10 cellular contexts compared by ENCODE assay signal in genomic region chr18:49612515-49613033, GRCh38. TPM values are rescaled to one million over a fixed set of nuclear protein-coding genes. Genes with fewer than 3 reads are reported as not detected.
DNase-seq lines count a peak whose midpoint lies in the region; ATAC-seq and TF ChIP-seq lines count a peak whose summit lies in the region.
"Had no signal": no experiment of that assay in that cellular context is flagged by ENCODE, and none has a peak within 500 bp of the region (broad histone marks: within the 10 kb centered on the region; RNA-seq: fewer than 3 reads in every experiment).

No MANE protein-coding gene starts in this region.

- H3K4me1 ChIP-seq in NT2/D1 (ENCODE audit: insufficient read depth, insufficient read length) = peaks cover 13% of the 10 kb centered on the region

- no peaks in the 10 kb centered on the region for H3K36me3 ChIP-seq in NT2/D1 (ENCODE audit: insufficient read depth, insufficient read length, low read length)

- ATAC-seq in GM19328 (IDR thresholded peaks at IDR 0.05; ENCODE audit: unreplicated experiment) (peak; percentile 78), HG02938 (IDR thresholded peaks at IDR 0.05; ENCODE audit: unreplicated experiment) (peak; percentile 94), omental fat pad (ENCODE audit: low FRiP score) (no peak)
- ATAC-seq: A549 had no signal

- in situ Hi-C loops in Caki2 (cut with HindIII; ENCODE audit: low pct_unique_long_range_greater_than_20kb, low sequenced_read_pairs) = no loop called here

- no peaks in the 10 kb centered on the region for H3K9me3 ChIP-seq in NT2/D1 (ENCODE audit: insufficient read depth, low read length)
- H3K9me3 ChIP-seq: A549 had no signal

- no peak for TF ChIP-seq CTCF in omental fat pad (IDR thresholded peaks at IDR 0.05)

- H3K4me3 ChIP-seq in NT2/D1 (ENCODE audit: insufficient read length, low read depth) = no peak overlapping the region
- H3K4me3 ChIP-seq: A549 had no signal

- peak overlapping the region; percentile 3 for H3K9ac ChIP-seq in NT2/D1 (ENCODE audit: insufficient read length, low read depth)

- no peaks in the 10 kb centered on the region for H3K27me3 ChIP-seq in NT2/D1 (ENCODE audit: insufficient read depth, insufficient read length)

- DNase-seq in Caki2 (ENCODE audit: low read depth) (peak; percentile 41), NT2/D1 (ENCODE audit: low read depth, low spot score) (peak; percentile 42), NCI-H526 (lab: John Stamatoyannopoulos, UW) (no peak), omental fat pad (ENCODE audit: low spot score) (no peak), D341Med (ENCODE audit: low spot score) (no peak), SKM-1 (lab: John Stamatoyannopoulos, UW; ENCODE audit: unreplicated experiment) (no peak)
- DNase-seq: activated CD4-positive, alpha-beta T cell treated with anti-CD3 and anti-CD28 coated beads for 1 hour had no signal

RNA-seq across cellular contexts. Expression of gene LIPG, which starts 50.7 kb away (rescaled TPM):
- total RNA-seq in Caki2 (2014; rRNA removed; shearing (Covaris generic); ENCODE audit: low replicate concordance) = 4.5 and 6.1 TPM in 2 replicates
- 10 to 100 TPM in 1 of 4 donors, 1 to 10 TPM in 2, under 1 TPM in 1; 0.94 to 53.2 (median 1.2) TPM for total RNA-seq in omental fat pad

Comparison
In these comparisons a context has a peak if more than half of its experiments do, and no peak if none do; other contexts are left out.
1. DNase-seq: peak in Caki2 (single experiment) and NT2/D1 (single experiment); none in NCI-H526 (0 of 2), omental fat pad (single experiment), D341Med (single experiment) and SKM-1 (single experiment).